In the genomic region with DNA sequence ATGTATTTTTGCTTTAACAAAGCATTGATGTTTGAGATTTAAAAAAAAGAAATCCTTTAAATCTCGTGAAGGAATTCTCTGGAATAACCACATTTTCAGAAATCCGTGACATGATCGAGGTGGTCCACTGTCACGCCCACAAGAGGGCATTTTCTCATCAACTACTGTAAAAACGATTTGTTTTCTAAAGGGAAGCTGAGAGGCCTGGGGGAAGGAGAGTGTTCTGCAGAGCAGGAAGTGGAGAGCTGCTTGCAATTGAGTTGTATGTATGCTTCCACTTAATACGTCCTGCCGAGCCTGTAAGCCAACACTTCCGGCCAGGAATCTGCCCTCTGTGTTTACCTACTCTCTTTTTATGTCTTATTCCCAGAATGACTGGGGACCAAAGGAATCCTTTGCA, we compare ENCODE assay signal across 1 cellular context.
TF ChIP-seq lines count a peak whose summit lies in the region.

No MANE protein-coding gene starts in this region.

TF ChIP-seq in endothelial cell of umbilical vein, 7 proteins besides CTCF, POLR2A, EP300 and RAD21:
- TF ChIP-seq JUN (IDR thresholded peaks at IDR 0.05; ENCODE audit: borderline replicate concordance, insufficient read depth, insufficient read length, low read depth) (no peak), GATA2 (IDR thresholded peaks at IDR 0.05; ENCODE audit: insufficient read depth, insufficient read length, low read depth, low read length) (no peak), POLR2AphosphoS5 (IDR thresholded peaks at IDR 0.05; ENCODE audit: insufficient read depth, low read depth, low read length) (no peak)
- TF ChIP-seq, protein P1, sequence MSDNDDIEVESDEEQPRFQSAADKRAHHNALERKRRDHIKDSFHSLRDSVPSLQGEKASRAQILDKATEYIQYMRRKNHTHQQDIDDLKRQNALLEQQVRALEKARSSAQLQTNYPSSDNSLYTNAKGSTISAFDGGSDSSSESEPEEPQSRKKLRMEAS (IDR thresholded peaks at IDR 0.05; ENCODE audit: insufficient read depth, insufficient read length): no peak
